8 cellular contexts compared by ENCODE assay signal in genomic region chr1:27300341-27301051, GRCh38. TPM values are rescaled to one million over a fixed set of nuclear protein-coding genes. Genes with fewer than 3 reads are reported as not detected.
DNase-seq lines count a peak whose midpoint lies in the region; ATAC-seq and TF ChIP-seq lines count a peak whose summit lies in the region.

No MANE protein-coding gene starts in this region.

- no peaks in the 10 kb centered on the region for H3K27me3 ChIP-seq in heart right ventricle

- H3K4me1 ChIP-seq in heart right ventricle, result peaks cover 11 to 47% (median 30%) of the 10 kb centered on the region in 9 donors

- H3K27ac ChIP-seq in 22Rv1 (no peak overlapping the region), heart right ventricle (peak overlapping the region; percentile 65 to 88 (median 82))

- no peak overlapping the region for H3K27ac Mint-ChIP-seq in T-helper 17 cell

- H3K9me3 ChIP-seq in T-helper 17 cell (ENCODE audit: control insufficient read depth, low read length, poor library complexity, severe bottlenecking), result no peaks in the 10 kb centered on the region
- no peaks in the 10 kb centered on the region for H3K9me3 ChIP-seq in heart right ventricle

- intact Hi-C loops in heart right ventricle (cut with DNase I), result loop anchor here (1.0 to 10.0 kb wide), 14 partner anchors 54 to 367 kb away; partner anchors contain the start of genes GPR3 (in 2 of the 10), AHDC1 (in 1 of the 10) and CD164L2 (in 1 of the 10)

- DNase-seq in NCI-H1417 treated with DMSO at 0.1 percent for 48 hours (lab: John Stamatoyannopoulos, UW) (peak; percentile 24), T-helper 17 cell (peak; percentile 64 to 73 (median 67)), amygdala (lab: John Stamatoyannopoulos, UW) (peak in 55 of 56 donors; percentile 22 to 88 (median 71)), heart right ventricle (peak; percentile 78 to 84), pulmonary artery endothelial cell (ENCODE audit: low read depth, low spot score) (peak; percentile 54), ureter (ENCODE audit: low spot score) (peak; percentile 88)

- 33 to 40% methylated on average over 5 of the region's 5 CpGs for WGBS in heart right ventricle, 2 donors

- H3K4me3 ChIP-seq in heart right ventricle, result no peak overlapping the region

- H3K36me3 Mint-ChIP-seq in T-helper 17 cell (ENCODE audit: low read depth), result peaks cover 3% of the 10 kb centered on the region

- peaks cover 7% of the 10 kb centered on the region for H3K4me1 Mint-ChIP-seq in T-helper 17 cell

- H3K27me3 Mint-ChIP-seq in T-helper 17 cell, result no peaks in the 10 kb centered on the region

- TF ChIP-seq CTCF in 22Rv1 (IDR thresholded peaks at IDR 0.05) (peak; percentile 94), heart right ventricle (IDR thresholded peaks at IDR 0.05) (peak; percentile 95 to 99 (median 99))

- ATAC-seq in GM18909 (IDR thresholded peaks at IDR 0.05; ENCODE audit: poor library complexity, unreplicated experiment), result peak; percentile 54
- peak; percentile 94 for ATAC-seq in T-helper 17 cell
- ATAC-seq in heart right ventricle, result peak; percentile 79 to 93 (median 88)

- H3K36me3 ChIP-seq in heart right ventricle, result peaks cover 0 to 91% (median 36%) of the 10 kb centered on the region in 9 donors

- H3K4me3 Mint-ChIP-seq in T-helper 17 cell, result no peak overlapping the region

RNA-seq across cellular contexts. Expression of gene TMEM222, which starts 21.5 kb away (rescaled TPM):
- 10 to 100 TPM; 24.8 to 27.0 TPM for total RNA-seq in T-helper 17 cell
- 10 to 100 TPM; 24.1 to 32.8 (median 26.4) TPM for total RNA-seq in heart right ventricle
- polyA plus RNA-seq in heart right ventricle, result 10 to 100 TPM; 32.2 to 47.2 TPM
- total RNA-seq in pulmonary artery endothelial cell, result 26.3 and 33.2 TPM in 2 replicates
- total RNA-seq in ureter, result 54.1 TPM

RNA-seq across cellular contexts. Expression of gene SYTL1, which starts 41.3 kb away (rescaled TPM):
- total RNA-seq in T-helper 17 cell (100 to 1,000 TPM; 206 to 261 TPM), heart right ventricle (1 to 10 TPM in 2 of 10 donors, under 1 TPM in 8; 0.30 to 4.3 (median 0.68) TPM), pulmonary artery endothelial cell (under 0.01 and 0.78 TPM in 2 replicates), ureter (93.6 TPM)
- 1 to 10 TPM in 1 of 2 donors, under 1 TPM in 1; 0.46 to 2.5 TPM for polyA plus RNA-seq in heart right ventricle

Comparison
In these comparisons a context has a peak if more than half of its experiments do, and no peak if none do; other contexts are left out.
1. DNase-seq: peak in every context shown above with its lines; median percentile 88 in ureter; 81 in heart right ventricle; 71 in amygdala; 67 in T-helper 17 cell; 54 in pulmonary artery endothelial cell; 24 in NCI-H1417 treated with DMSO at 0.1 percent for 48 hours.
2. RNA of gene SYTL1, which starts 41.3 kb away (total RNA-seq): 206 to 261 TPM in T-helper 17 cell and 93.6 TPM in ureter (single experiment); 0.30 to 4.3 TPM in heart right ventricle and under 0.01 to 0.78 TPM in pulmonary artery endothelial cell; every median in the first group is over 10 times any median in the second.
3. Peak in every context shown above with its lines, with median percentiles within 50 percentile points of each other: ATAC-seq.